ENCODE assay signal across 1 cellular context in genomic region chr17:49972486-49973270, GRCh38.
TF ChIP-seq lines count a peak whose summit lies in the region.

No MANE protein-coding gene starts in this region.

TF ChIP-seq in K562, 482 proteins besides CTCF, POLR2A, EP300 and RAD21:
- TF ChIP-seq, protein P1, sequence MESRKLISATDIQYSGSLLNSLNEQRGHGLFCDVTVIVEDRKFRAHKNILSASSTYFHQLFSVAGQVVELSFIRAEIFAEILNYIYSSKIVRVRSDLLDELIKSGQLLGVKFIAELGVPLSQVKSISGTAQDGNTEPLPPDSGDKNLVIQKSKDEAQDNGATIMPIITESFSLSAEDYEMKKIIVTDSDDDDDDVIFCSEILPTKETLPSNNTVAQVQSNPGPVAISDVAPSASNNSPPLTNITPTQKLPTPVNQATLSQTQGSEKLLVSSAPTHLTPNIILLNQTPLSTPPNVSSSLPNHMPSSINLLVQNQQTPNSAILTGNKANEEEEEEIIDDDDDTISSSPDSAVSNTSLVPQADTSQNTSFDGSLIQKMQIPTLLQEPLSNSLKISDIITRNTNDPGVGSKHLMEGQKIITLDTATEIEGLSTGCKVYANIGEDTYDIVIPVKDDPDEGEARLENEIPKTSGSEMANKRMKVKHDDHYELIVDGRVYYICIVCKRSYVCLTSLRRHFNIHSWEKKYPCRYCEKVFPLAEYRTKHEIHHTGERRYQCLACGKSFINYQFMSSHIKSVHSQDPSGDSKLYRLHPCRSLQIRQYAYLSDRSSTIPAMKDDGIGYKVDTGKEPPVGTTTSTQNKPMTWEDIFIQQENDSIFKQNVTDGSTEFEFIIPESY (CRISPR knock-in tag; IDR thresholded peaks at IDR 0.05), result peak; percentile 83
- no peak for TF ChIP-seq MEF2D (tag; conservative IDR thresholded peaks at IDR 0.05; ENCODE audit: low read depth)
